In the genomic region with DNA sequence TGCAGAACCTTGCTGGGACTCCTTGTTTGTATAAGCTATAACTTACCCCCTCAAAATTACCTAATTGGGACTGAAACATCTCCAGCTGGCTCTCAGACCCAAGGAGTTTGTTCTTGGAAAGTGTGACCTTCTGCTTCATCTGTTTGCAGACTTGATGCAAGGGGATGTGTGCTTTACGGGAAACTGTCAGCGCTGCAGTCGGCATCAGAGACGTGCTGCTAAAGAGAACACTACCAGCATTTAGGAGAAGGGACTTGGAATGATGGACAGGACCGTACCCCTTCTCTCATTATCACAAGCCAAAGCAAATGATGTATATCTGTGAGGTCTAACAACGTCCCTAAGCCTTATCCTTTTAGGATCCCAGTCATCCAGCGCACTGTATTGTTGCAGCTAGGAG, we compare ENCODE assay signal across 26 cellular contexts.
DNase-seq lines count a peak whose midpoint lies in the region; ATAC-seq, FAIRE-seq and TF ChIP-seq lines count a peak whose summit lies in the region.
"Had no signal": no experiment of that assay in that cellular context is flagged by ENCODE, and none has a peak within 500 bp of the region (broad histone marks: within the 10 kb centered on the region; RNA-seq: fewer than 3 reads in every experiment).

No MANE protein-coding gene starts in this region.

- no peak overlapping the region for H2BK20ac ChIP-seq in H1 (ENCODE audit: low read length)

- H3K27ac ChIP-seq in H1 (ENCODE audit: low read depth, low read length): no peak overlapping the region
- no peak overlapping the region for H3K27ac ChIP-seq in RWPE1

- H3K4me3 ChIP-seq in H1 (ENCODE audit: extremely low read depth in 1 of 4, insufficient read depth in 2 of 4, low read depth in 3 of 4, low read length in 4 of 4): no peak overlapping the region
- H3K4me3 ChIP-seq: GM23338 had no signal

- no peak overlapping the region for H2AK5ac ChIP-seq in H1 (ENCODE audit: low read depth, low read length)

- no peak for TF ChIP-seq EP300 in H1 (IDR thresholded peaks at IDR 0.05; ENCODE audit: borderline replicate concordance in 1 of 2, low read depth in 2 of 2, low read length in 2 of 2)

- CTCF ChIA-PET in H1 (lab: Charles Lee; ENCODE audit: partially characterized antibody) (interaction anchor here (0.8 to 4.4 kb wide), 5 partner anchors 9 to 78 kb away, joined by 3 to 54 read pairs (median 3); no protein-coding TSS in a partner anchor), RWPE1 (lab: Yijun Ruan, JAX) (no interaction called here)
- CTCF ChIA-PET in activated naive CD4-positive, alpha-beta T cell treated with anti-CD3 and anti-CD28 coated beads, Interleukin-2, amount 10 ng/mL, durations not matched to agents 7 days and 5 days (lab: Charles Lee): no interaction called here

- no peak overlapping the region for H2BK5ac ChIP-seq in H1 (ENCODE audit: low read depth, low read length)

- H3K27ac Mint-ChIP-seq in brain: peak overlapping the region in 4 of 5 experiments; percentile 70 to 96 (median 88)
- no peak overlapping the region for H3K27ac Mint-ChIP-seq in activated naive CD4-positive, alpha-beta T cell treated with anti-CD3 and anti-CD28 coated beads, Interleukin-2, amount 10 ng/mL, durations not matched to agents 7 days and 5 days
- H3K27ac Mint-ChIP-seq: CD4-positive, CD25-positive, alpha-beta regulatory T cell; GM23338; HFFc6 had no signal

- no peak overlapping the region for H4K8ac ChIP-seq in H1 (ENCODE audit: extremely low read depth, insufficient read depth, low read length)

- peaks cover 0 to 8% (median under 1%) of the 10 kb centered on the region in 4 experiments; a peak in 2 of 7 replicates for H3K4me1 ChIP-seq in H1 (replicated peaks in 1 of 4; ENCODE audit: control insufficient read depth in 3 of 4, insufficient read depth in 4 of 4, low read length in 3 of 4)
- H3K4me1 ChIP-seq: BE2C had no signal

- TF ChIP-seq POLR2A in H1 (IDR thresholded peaks at IDR 0.05; ENCODE audit: control extremely low read depth in 1 of 2, low read depth in 2 of 2, low read length in 2 of 2): no peak

- peaks cover 0 to 8% (median 4%) of the 10 kb centered on the region in 5 experiments for H3K9me3 Mint-ChIP-seq in brain
- H3K9me3 Mint-ChIP-seq in activated naive CD4-positive, alpha-beta T cell treated with anti-CD3 and anti-CD28 coated beads, Interleukin-2, amount 10 ng/mL, durations not matched to agents 7 days and 5 days: no peaks in the 10 kb centered on the region
- H3K9me3 Mint-ChIP-seq: CD8-positive, alpha-beta memory T cell; HFFc6 had no signal

- H3K27me3 ChIP-seq in H1 (replicated peaks in 1 of 4; ENCODE audit: control insufficient read depth in 3 of 4, extremely low read depth in 1 of 4, insufficient read depth in 3 of 4, low read length in 3 of 4): no peaks in the 10 kb centered on the region; a peak in 1 of 7 replicates

- no peak for FAIRE-seq in H1 (lab: Jason Lieb, UNC)
- FAIRE-seq: A204.1, GM12891, GM18507, HTR-8/SVneo had no signal

- H3K79me2 ChIP-seq in H1 (ENCODE audit: control insufficient read depth in 1 of 2, insufficient read depth in 2 of 2, low read length in 2 of 2): no peaks in the 10 kb centered on the region

- no peak overlapping the region for H3K56ac ChIP-seq in H1 (replicated peaks; ENCODE audit: insufficient read length, low read depth, low read length)

- POLR2A ChIA-PET in H1 (lab: Charles Lee; ENCODE audit: partially characterized antibody) (interaction anchor here (0.6 kb wide), 1 partner anchor 251 kb away, joined by 3 read pairs; no protein-coding TSS in a partner anchor), RWPE1 (lab: Yijun Ruan, JAX; ENCODE audit: low non-redundant PET) (interaction anchor here (1.0 kb wide), 1 partner anchor 16 kb away, joined by 5 read pairs; no protein-coding TSS in a partner anchor)

- no peak overlapping the region for H3K18ac ChIP-seq in H1 (ENCODE audit: extremely low read depth, low read length)

- no peak overlapping the region for H2BK120ac ChIP-seq in H1 (replicated peaks; ENCODE audit: low read depth, low read length)

- H3K9ac ChIP-seq in H1 (replicated peaks in 1 of 4; ENCODE audit: extremely low read depth in 1 of 4, low read depth in 3 of 4, low read length in 3 of 4): no peak overlapping the region

- no peaks in the 10 kb centered on the region for H3K36me3 ChIP-seq in H1 (ENCODE audit: control insufficient read depth in 2 of 4, insufficient read depth in 4 of 4, low read length in 3 of 4)
- H3K36me3 ChIP-seq: BE2C had no signal

- H3K79me1 ChIP-seq in H1 (ENCODE audit: low read depth, low read length): no peaks in the 10 kb centered on the region

- no peak overlapping the region for H3K4ac ChIP-seq in H1 (replicated peaks; ENCODE audit: insufficient read length, low read depth, low read length)

- H2BK12ac ChIP-seq in H1 (ENCODE audit: low read depth, low read length): peak overlapping the region; percentile 40; the same call in 1 of the 2 replicates

- no peak overlapping the region for H4K5ac ChIP-seq in H1 (ENCODE audit: insufficient read length, low read depth, low read length)

- no peak for ATAC-seq in HG03457 (IDR thresholded peaks at IDR 0.05; ENCODE audit: unreplicated experiment)
- ATAC-seq: GM23338, HCT116 had no signal

- no peaks in the 10 kb centered on the region; the same call in 1 of the 2 replicates for H3K23me2 ChIP-seq in H1 (ENCODE audit: low read depth, low read length)

- no peak overlapping the region for H2AFZ ChIP-seq in H1 (ENCODE audit: low read length)
- H2AFZ ChIP-seq: GM23338 had no signal

- no peak overlapping the region for H2BK15ac ChIP-seq in H1 (ENCODE audit: low read length)

- WGBS in H1 (ENCODE audit: extremely low coverage in 1 of 2, insufficient coverage in 1 of 2, insufficient read length in 1 of 2, insufficient replicate concordance in 2 of 2, low coverage in 1 of 2, low lambda C conversion rate in 2 of 2, missing lambda C conversion rate in 1 of 2), 2 experiments: 93% methylated on average over 7 of the region's 7 CpGs; no CpG with 5 or more reads in 1 of the 2 experiments

- no peak overlapping the region for H3K4me2 ChIP-seq in H1 (ENCODE audit: insufficient read depth in 1 of 2, low read depth in 2 of 2, low read length in 2 of 2)
- H3K4me2 ChIP-seq: GM23338 had no signal

- no peaks in the 10 kb centered on the region for H3K9me3 ChIP-seq in H1 (ENCODE audit: insufficient read depth in 2 of 2, low read depth in 1 of 2, low read length in 1 of 2)
- H3K9me3 ChIP-seq: BE2C had no signal

- no peak overlapping the region for H3K23ac ChIP-seq in H1 (ENCODE audit: insufficient read length)

- DNase-seq in H1 (ENCODE audit: low read depth in 1 of 2, low spot score in 2 of 2): peak in 1 of 2 experiments; percentile 31
- peak; percentile 42 for DNase-seq in islet precursor cell
- peak; percentile 35 for DNase-seq in retina
- no peak for DNase-seq in RWPE1 (ENCODE audit: low spot score)
- no peak for DNase-seq in activated naive CD4-positive, alpha-beta T cell treated with anti-CD3 and anti-CD28 coated beads, Interleukin-2, amount 10 ng/mL, durations not matched to agents 7 days and 5 days
- DNase-seq: ACHN; BE2C; C1 segment of cervical spinal cord; CD4-positive, CD25-positive, alpha-beta regulatory T cell; CD8-positive, alpha-beta memory T cell; COR-L47; DMS 273 treated with DMSO at 0.1 percent for 48 hours; DMS53; DND-41; EL; H7; HFFc6; IMR-90 had no signal

- H3K14ac ChIP-seq in H1 (ENCODE audit: insufficient read length): no peak overlapping the region

- H4K91ac ChIP-seq in H1 (replicated peaks; ENCODE audit: insufficient read length, low read length): no peak overlapping the region

- H3K4me3 Mint-ChIP-seq in brain: peak overlapping the region in 2 of 5 experiments; percentile 21 to 33
- H3K4me3 Mint-ChIP-seq in activated naive CD4-positive, alpha-beta T cell treated with anti-CD3 and anti-CD28 coated beads, Interleukin-2, amount 10 ng/mL, durations not matched to agents 7 days and 5 days: no peak overlapping the region
- H3K4me3 Mint-ChIP-seq: CD4-positive, CD25-positive, alpha-beta regulatory T cell; CD8-positive, alpha-beta memory T cell; GM23338; HFFc6 had no signal

- no peak for TF ChIP-seq RAD21 in H1 (IDR thresholded peaks at IDR 0.05 in 1 of 2, conservative IDR thresholded peaks at IDR 0.05 in 1 of 2; ENCODE audit: low read depth in 2 of 2, low read length in 2 of 2)

- H3K36me3 Mint-ChIP-seq in brain: no peaks in the 10 kb centered on the region
- no peaks in the 10 kb centered on the region for H3K36me3 Mint-ChIP-seq in activated naive CD4-positive, alpha-beta T cell treated with anti-CD3 and anti-CD28 coated beads, Interleukin-2, amount 10 ng/mL, durations not matched to agents 7 days and 5 days
- H3K36me3 Mint-ChIP-seq: CD4-positive, CD25-positive, alpha-beta regulatory T cell had no signal

- TF ChIP-seq CTCF in brain (conservative IDR thresholded peaks at IDR 0.05) (no peak), H1 (IDR thresholded peaks at IDR 0.05; ENCODE audit: control extremely low read depth in 1 of 3, insufficient read depth in 1 of 3, low read depth in 1 of 3, low read length in 3 of 3) (no peak), RWPE1 (conservative IDR thresholded peaks at IDR 0.05; ENCODE audit: low read depth) (no peak)

- H3K27me3 Mint-ChIP-seq in brain: peaks cover 8% of the 10 kb centered on the region
- peaks cover 13% of the 10 kb centered on the region for H3K27me3 Mint-ChIP-seq in activated naive CD4-positive, alpha-beta T cell treated with anti-CD3 and anti-CD28 coated beads, Interleukin-2, amount 10 ng/mL, durations not matched to agents 7 days and 5 days

- peaks cover 55% of the 10 kb centered on the region for H3K4me1 Mint-ChIP-seq in brain
- no peaks in the 10 kb centered on the region for H3K4me1 Mint-ChIP-seq in activated naive CD4-positive, alpha-beta T cell treated with anti-CD3 and anti-CD28 coated beads, Interleukin-2, amount 10 ng/mL, durations not matched to agents 7 days and 5 days
- H3K4me1 Mint-ChIP-seq: CD4-positive, CD25-positive, alpha-beta regulatory T cell had no signal

- H4K20me1 ChIP-seq in H1 (replicated peaks in 1 of 2; ENCODE audit: control insufficient read depth in 1 of 2, insufficient read depth in 2 of 2, low read length in 2 of 2): no peaks in the 10 kb centered on the region

TF ChIP-seq in H1, 55 proteins besides CTCF, POLR2A, EP300 and RAD21 (continues in another document):
- no peak for TF ChIP-seq NRF1 (IDR thresholded peaks at IDR 0.05; ENCODE audit: low read depth, low read length)
- no peak for TF ChIP-seq SAP30 (IDR thresholded peaks at IDR 0.05; ENCODE audit: insufficient read depth, insufficient replicate concordance, low read length)
- no peak for TF ChIP-seq ASH2L (IDR thresholded peaks at IDR 0.05; ENCODE audit: low read length)
- no peak for TF ChIP-seq GTF2F1 (IDR thresholded peaks at IDR 0.05; ENCODE audit: borderline replicate concordance, low read depth, low read length)
- no peak for TF ChIP-seq TAF1 (IDR thresholded peaks at IDR 0.05; ENCODE audit: low read depth, low read length)
- no peak for TF ChIP-seq ZNF274 (IDR thresholded peaks at IDR 0.05; ENCODE audit: borderline replicate concordance, extremely low read depth, low read length)
- TF ChIP-seq JUND (IDR thresholded peaks at IDR 0.05; ENCODE audit: low read length): no peak
- no peak for TF ChIP-seq EGR1 (IDR thresholded peaks at IDR 0.05; ENCODE audit: borderline replicate concordance, low read depth, low read length)
- TF ChIP-seq SIN3A (conservative IDR thresholded peaks at IDR 0.05 in 1 of 2, IDR thresholded peaks at IDR 0.05 in 1 of 2; ENCODE audit: low read depth in 1 of 2, low read length in 2 of 2): no peak
- TF ChIP-seq PHF8 (conservative IDR thresholded peaks at IDR 0.05; ENCODE audit: low read depth, low read length): no peak

Comparison
In these comparisons a context has a peak if more than half of its experiments do, and no peak if none do; other contexts are left out.
1. DNase-seq: peak in islet precursor cell (single experiment) and retina (single experiment); none in RWPE1 (single experiment) and activated naive CD4-positive, alpha-beta T cell treated with anti-CD3 and anti-CD28 coated beads, Interleukin-2, amount 10 ng/mL, durations not matched to agents 7 days and 5 days (single experiment).